18 cellular contexts compared by ENCODE assay signal in genomic region chr3:24123596-24123995, GRCh38.
DNase-seq lines count a peak whose midpoint lies in the region; ATAC-seq and TF ChIP-seq lines count a peak whose summit lies in the region.
"Had no signal": no experiment of that assay in that cellular context is flagged by ENCODE, and none has a peak within 500 bp of the region (broad histone marks: within the 10 kb centered on the region; RNA-seq: fewer than 3 reads in every experiment).

No MANE protein-coding gene starts in this region.

- H3K4me3 ChIP-seq in HFF-Myc (replicated peaks; ENCODE audit: low read depth, low read length) (no peak overlapping the region), ascending aorta (no peak overlapping the region), aorta (ENCODE audit: low read length in 2 of 2) (no peak overlapping the region), lower leg skin (ENCODE audit: low read depth, poor library complexity, severe bottlenecking) (no peak overlapping the region)
- H3K4me3 ChIP-seq: body of pancreas, left ventricle myocardium inferior had no signal

- 33 to 54% methylated on average over 1 of the region's 1 CpG for WGBS in aorta, 2 donors
- whole genome bisulfite sequencing in lower leg skin, 2 donors, result 70 to 80% methylated on average over 1 of the region's 1 CpG

- ATAC-seq in aorta (ENCODE audit: low FRiP score), result peak; percentile 30
- no peak for ATAC-seq in stimulated activated naive CD8-positive, alpha-beta T cell treated with anti-CD3 and anti-CD28 coated beads, Interleukin-15, Interleukin-2, amounts not matched to agents 100 U/mL and 50 U/mL, for 24 hours
- ATAC-seq: body of pancreas had no signal

- H3K9me3 ChIP-seq in ascending aorta, result no peaks in the 10 kb centered on the region
- H3K9me3 ChIP-seq in aorta (ENCODE audit: control insufficient read depth, low read length), result no peaks in the 10 kb centered on the region
- H3K9me3 ChIP-seq: body of pancreas, left ventricle myocardium inferior had no signal

- TF ChIP-seq POLR2A in lower leg skin (IDR thresholded peaks at IDR 0.05), result no peak

- peak overlapping the region; percentile 63 to 64 for H3K27ac ChIP-seq in ascending aorta
- peak overlapping the region in 1 of 2 donors; percentile 76 for H3K27ac ChIP-seq in aorta (ENCODE audit: low read depth in 1 of 2, low read length in 2 of 2)
- H3K27ac ChIP-seq: body of pancreas, left ventricle myocardium inferior, parathyroid adenoma had no signal

- DNase-seq in HFF-Myc (ENCODE audit: extremely low read depth, low read depth) (peak; percentile 20), ascending aorta (ENCODE audit: low spot score in 2 of 2) (no peak), glomerular visceral epithelial cell (ENCODE audit: extremely low spot score) (peak; percentile 20), aorta (no peak), lower leg skin (ENCODE audit: low spot score in 2 of 2) (no peak)
- DNase-seq in activated CD4-positive, alpha-beta T cell treated with anti-CD3 and anti-CD28 coated beads, Interleukin-2, amount 50 U/mL, for 1 hour, result no peak
- DNase-seq in activated CD4-positive, CD25-positive, alpha-beta regulatory T cell (lab: John Stamatoyannopoulos, UW), result no peak
- no peak for DNase-seq in stimulated activated naive CD8-positive, alpha-beta T cell treated with anti-CD3 and anti-CD28 coated beads, Interleukin-15, Interleukin-2, amounts not matched to agents 100 U/mL and 50 U/mL, for 24 hours
- DNase-seq: activated B cell treated with CpG ODN at 0.5 μM for 24 hours; activated CD8-positive, alpha-beta memory T cell treated with anti-CD3 and anti-CD28 coated beads for 24 hours; body of pancreas; CD4-positive, alpha-beta T cell; DMS79 treated with DMSO at 0.1 percent for 48 hours; left ventricle myocardium inferior; NCI-H446 treated with DMSO at 0.1 percent for 48 hours; SHP77; small intestine had no signal

- intact Hi-C loops in ascending aorta (cut with DNase I), result no loop called here
- intact Hi-C loops in aorta (cut with DNase I), result loop anchor here in 1 of 2 donors (10.0 kb wide), 1 partner anchor 119 kb away; no protein-coding TSS in a partner anchor
- intact Hi-C loops in lower leg skin (cut with DNase I; ENCODE audit: low total_unique reads), result no loop called here

- H3K36me3 ChIP-seq in ascending aorta (peaks cover 8 to 41% of the 10 kb centered on the region in 2 donors), aorta (ENCODE audit: control insufficient read depth in 1 of 2, insufficient read depth in 2 of 2, low read length in 1 of 2) (peaks cover 0 to 6% of the 10 kb centered on the region in 2 donors)

- H3K4me1 ChIP-seq in ascending aorta (peaks cover 0 to 25% of the 10 kb centered on the region in 2 donors), aorta (ENCODE audit: control insufficient read depth in 1 of 2, insufficient read depth in 2 of 2, low read length in 2 of 2) (peaks cover 0 to 3% of the 10 kb centered on the region in 2 donors)
- H3K4me1 ChIP-seq: body of pancreas, parathyroid adenoma had no signal

- H3K27me3 ChIP-seq in ascending aorta, result no peaks in the 10 kb centered on the region
- no peaks in the 10 kb centered on the region for H3K27me3 ChIP-seq in aorta (ENCODE audit: control insufficient read depth in 1 of 2, insufficient read depth in 2 of 2, low read length in 1 of 2)
- H3K27me3 ChIP-seq: body of pancreas had no signal

- TF ChIP-seq CTCF in HFF-Myc (IDR thresholded peaks at IDR 0.05; ENCODE audit: low read depth, low read length, missing control alignments), result no peak
- TF ChIP-seq CTCF in ascending aorta (IDR thresholded peaks at IDR 0.05), result no peak
- TF ChIP-seq CTCF in lower leg skin (IDR thresholded peaks at IDR 0.05), result no peak

Comparison
In these comparisons a context has a peak if more than half of its experiments do, and no peak if none do; other contexts are left out.
1. DNase-seq: peak in HFF-Myc (single experiment) and glomerular visceral epithelial cell (single experiment); none in ascending aorta (0 of 2), aorta (0 of 2), activated CD4-positive, alpha-beta T cell treated with anti-CD3 and anti-CD28 coated beads, Interleukin-2, amount 50 U/mL, for 1 hour (single experiment), activated CD4-positive, CD25-positive, alpha-beta regulatory T cell (0 of 4), lower leg skin (0 of 2) and stimulated activated naive CD8-positive, alpha-beta T cell treated with anti-CD3 and anti-CD28 coated beads, Interleukin-15, Interleukin-2, amounts not matched to agents 100 U/mL and 50 U/mL, for 24 hours (single experiment).